In genomic region chr16:85173077-85173980, GRCh38 we compare ENCODE assay signal across 8 cellular contexts.
DNase-seq lines count a peak whose midpoint lies in the region; ATAC-seq and TF ChIP-seq lines count a peak whose summit lies in the region.

No MANE protein-coding gene starts in this region.

- no peaks in the 10 kb centered on the region for H3K36me3 Mint-ChIP-seq in activated naive CD8-positive, alpha-beta T cell
- H3K36me3 Mint-ChIP-seq in activated naive CD8-positive, alpha-beta T cell treated with anti-CD3 and anti-CD28 coated beads, Interleukin-2, amount 50 U/mL, for 24 hours (ENCODE audit: low read depth), result no peaks in the 10 kb centered on the region
- H3K36me3 Mint-ChIP-seq in activated T-cell treated with anti-CD3 and anti-CD28 coated beads, Interleukin-2, amount 50 U/mL, for 72 hours (ENCODE audit: insufficient read depth in 2 of 2), result no peaks in the 10 kb centered on the region

- H3K27ac ChIP-seq in upper lobe of right lung, result peak overlapping the region; percentile 8

- peaks cover 29% of the 10 kb centered on the region for H3K27me3 Mint-ChIP-seq in activated naive CD8-positive, alpha-beta T cell
- peaks cover 61% of the 10 kb centered on the region for H3K27me3 Mint-ChIP-seq in activated naive CD8-positive, alpha-beta T cell treated with anti-CD3 and anti-CD28 coated beads, Interleukin-2, amount 50 U/mL, for 24 hours
- H3K27me3 Mint-ChIP-seq in activated T-cell treated with anti-CD3 and anti-CD28 coated beads, Interleukin-2, amount 50 U/mL, for 72 hours (ENCODE audit: low read depth), result peaks cover 67% of the 10 kb centered on the region

- H3K4me3 ChIP-seq in astrocyte of the spinal cord (ENCODE audit: low read depth, low read length), result peak overlapping the region; percentile 48
- H3K4me3 ChIP-seq in upper lobe of right lung, result peak overlapping the region; percentile 50

- peak; percentile 36 for TF ChIP-seq CTCF in astrocyte of the spinal cord (IDR thresholded peaks at IDR 0.05; ENCODE audit: low read depth, low read length)
- TF ChIP-seq CTCF in upper lobe of right lung (IDR thresholded peaks at IDR 0.05), result peak; percentile 19

- peaks cover 42% of the 10 kb centered on the region for H3K4me1 ChIP-seq in upper lobe of right lung

- in situ Hi-C loops in astrocyte of the spinal cord (cut with HindIII; ENCODE audit: low sequenced_read_pairs) (no loop called here), G401 (cut with HindIII; ENCODE audit: low sequenced_read_pairs) (no loop called here)

- peaks cover 2% of the 10 kb centered on the region for H3K4me1 Mint-ChIP-seq in activated naive CD8-positive, alpha-beta T cell (ENCODE audit: low read depth)
- peaks cover 6% of the 10 kb centered on the region for H3K4me1 Mint-ChIP-seq in activated naive CD8-positive, alpha-beta T cell treated with anti-CD3 and anti-CD28 coated beads, Interleukin-2, amount 50 U/mL, for 24 hours
- peaks cover 19% of the 10 kb centered on the region for H3K4me1 Mint-ChIP-seq in activated T-cell treated with anti-CD3 and anti-CD28 coated beads, Interleukin-2, amount 50 U/mL, for 72 hours (ENCODE audit: low read depth)

- no peaks in the 10 kb centered on the region for H3K9me3 ChIP-seq in upper lobe of right lung

- ATAC-seq in activated naive CD8-positive, alpha-beta T cell treated with anti-CD3 and anti-CD28 coated beads, Interleukin-2, amount 50 U/mL, for 24 hours, result no peak
- no peak for ATAC-seq in upper lobe of right lung
- ATAC-seq in HG03439 (IDR thresholded peaks at IDR 0.05; ENCODE audit: unreplicated experiment), result no peak
- ATAC-seq in activated T-cell treated with anti-CD3 and anti-CD28 coated beads, Interleukin-2, amount 50 U/mL, for 72 hours (replicated peaks in 1 of 2), result no peak

- no peaks in the 10 kb centered on the region for H3K9me3 Mint-ChIP-seq in activated naive CD8-positive, alpha-beta T cell (ENCODE audit: low read depth)
- H3K9me3 Mint-ChIP-seq in activated naive CD8-positive, alpha-beta T cell treated with anti-CD3 and anti-CD28 coated beads, Interleukin-2, amount 50 U/mL, for 24 hours, result no peaks in the 10 kb centered on the region
- no peaks in the 10 kb centered on the region for H3K9me3 Mint-ChIP-seq in activated T-cell treated with anti-CD3 and anti-CD28 coated beads, Interleukin-2, amount 50 U/mL, for 72 hours

- intact Hi-C loops in upper lobe of right lung (cut with DNase I), result no loop called here

- no peak overlapping the region for H3K27ac Mint-ChIP-seq in activated naive CD8-positive, alpha-beta T cell
- no peak overlapping the region for H3K27ac Mint-ChIP-seq in activated naive CD8-positive, alpha-beta T cell treated with anti-CD3 and anti-CD28 coated beads, Interleukin-2, amount 50 U/mL, for 24 hours
- H3K27ac Mint-ChIP-seq in activated T-cell treated with anti-CD3 and anti-CD28 coated beads, Interleukin-2, amount 50 U/mL, for 72 hours, result no peak overlapping the region

- no peaks in the 10 kb centered on the region for H3K36me3 ChIP-seq in upper lobe of right lung

- H3K4me3 Mint-ChIP-seq in activated naive CD8-positive, alpha-beta T cell, result peak overlapping the region; percentile 24
- no peak overlapping the region for H3K4me3 Mint-ChIP-seq in activated naive CD8-positive, alpha-beta T cell treated with anti-CD3 and anti-CD28 coated beads, Interleukin-2, amount 50 U/mL, for 24 hours
- no peak overlapping the region for H3K4me3 Mint-ChIP-seq in activated T-cell treated with anti-CD3 and anti-CD28 coated beads, Interleukin-2, amount 50 U/mL, for 72 hours

- H3K27me3 ChIP-seq in upper lobe of right lung, result peaks cover 11% of the 10 kb centered on the region

- no peak for DNase-seq in activated naive CD8-positive, alpha-beta T cell treated with anti-CD3 and anti-CD28 coated beads, Interleukin-2, amount 50 U/mL, for 24 hours
- peak; percentile 74 for DNase-seq in astrocyte of the spinal cord (ENCODE audit: low read depth, low spot score)
- DNase-seq in left kidney (ENCODE audit: low read depth, low spot score), result peak; percentile 77
- no peak for DNase-seq in upper lobe of right lung
- DNase-seq in G401 (ENCODE audit: low spot score), result no peak
- no peak for DNase-seq in activated T-cell treated with anti-CD3 and anti-CD28 coated beads, Interleukin-2, amount 50 U/mL, for 72 hours

Comparison
In these comparisons a context has a peak if more than half of its experiments do, and no peak if none do; other contexts are left out.
1. DNase-seq: peak in astrocyte of the spinal cord (single experiment) and left kidney (single experiment); none in activated naive CD8-positive, alpha-beta T cell treated with anti-CD3 and anti-CD28 coated beads, Interleukin-2, amount 50 U/mL, for 24 hours (single experiment), upper lobe of right lung (single experiment), G401 (single experiment) and activated T-cell treated with anti-CD3 and anti-CD28 coated beads, Interleukin-2, amount 50 U/mL, for 72 hours (0 of 2).